ENCODE assay signal across 20 cellular contexts in genomic region chr12:27606986-27607385, GRCh38.
"Had no signal": no experiment of that assay in that cellular context is flagged by ENCODE, and none has a peak within 500 bp of the region (broad histone marks: within the 10 kb centered on the region; RNA-seq: fewer than 3 reads in every experiment).

No MANE protein-coding gene starts in this region.

- DNase-seq: activated CD4-positive, alpha-beta T cell treated with anti-CD3 and anti-CD28 coated beads, Interleukin-2, amount 10 ng/mL, durations not matched to agents 7 days and 5 days; activated CD4-positive, CD25-positive, alpha-beta regulatory T cell; activated CD8-positive, alpha-beta memory T cell treated with anti-CD3 and anti-CD28 coated beads, Interleukin-2, amount 50 U/mL, for 48 hours; activated gamma-delta T cell treated with Interleukin-2 at 50 U/mL for 16 hours; amniotic stem cell; cortex of kidney; effector CD8-positive, alpha-beta T cell; foreskin fibroblast; glutamatergic neuron; kidney glomerular epithelial cell; naive thymus-derived CD8-positive, alpha-beta T cell; right cardiac atrium; stimulated activated naive CD8-positive, alpha-beta T cell treated with anti-CD3 and anti-CD28 coated beads, Interleukin-15, amount 100 ng/mL, for 72 hours; SW 1271; testis had no signal

- H3K4me2 ChIP-seq: smooth muscle cell had no signal

- H3K27ac ChIP-seq: neutrophil, testis had no signal

- H3K9me3 ChIP-seq: neutrophil, testis had no signal

- H3K36me3 ChIP-seq: neutrophil had no signal

- H3K4me3 ChIP-seq: lung, smooth muscle cell, testis had no signal

- H3K27me3 Mint-ChIP-seq: activated CD4-positive, alpha-beta T cell treated with anti-CD3 and anti-CD28 coated beads, Interleukin-2, amount 10 ng/mL, durations not matched to agents 7 days and 5 days; activated naive CD8-positive, alpha-beta T cell; naive thymus-derived CD8-positive, alpha-beta T cell; stimulated activated naive CD8-positive, alpha-beta T cell treated with anti-CD3 and anti-CD28 coated beads, Interleukin-15, amount 100 ng/mL, for 72 hours had no signal

- H3K27ac Mint-ChIP-seq: activated CD4-positive, alpha-beta T cell treated with anti-CD3 and anti-CD28 coated beads, Interleukin-2, amount 10 ng/mL, durations not matched to agents 7 days and 5 days; activated naive CD8-positive, alpha-beta T cell; naive thymus-derived CD8-positive, alpha-beta T cell; stimulated activated naive CD8-positive, alpha-beta T cell treated with anti-CD3 and anti-CD28 coated beads, Interleukin-15, amount 100 ng/mL, for 72 hours had no signal

- ATAC-seq: naive thymus-derived CD8-positive, alpha-beta T cell; right cardiac atrium; stimulated activated naive CD8-positive, alpha-beta T cell treated with anti-CD3 and anti-CD28 coated beads, Interleukin-15, amount 100 ng/mL, for 72 hours had no signal

- H3K4me3 Mint-ChIP-seq: activated CD4-positive, alpha-beta T cell treated with anti-CD3 and anti-CD28 coated beads, Interleukin-2, amount 10 ng/mL, durations not matched to agents 7 days and 5 days; activated naive CD8-positive, alpha-beta T cell; central memory CD8-positive, alpha-beta T cell; naive thymus-derived CD8-positive, alpha-beta T cell; stimulated activated naive CD8-positive, alpha-beta T cell treated with anti-CD3 and anti-CD28 coated beads, Interleukin-15, amount 100 ng/mL, for 72 hours had no signal

- H3K4me1 Mint-ChIP-seq: activated CD4-positive, alpha-beta T cell treated with anti-CD3 and anti-CD28 coated beads, Interleukin-2, amount 10 ng/mL, durations not matched to agents 7 days and 5 days; central memory CD8-positive, alpha-beta T cell; stimulated activated naive CD8-positive, alpha-beta T cell treated with anti-CD3 and anti-CD28 coated beads, Interleukin-15, amount 100 ng/mL, for 72 hours had no signal

- H3K27me3 ChIP-seq: neutrophil, testis had no signal
